ENCODE assay signal across 28 cellular contexts in genomic region chr9:93645921-93646639, GRCh38.
DNase-seq lines count a peak whose midpoint lies in the region; ATAC-seq and TF ChIP-seq lines count a peak whose summit lies in the region.
"Had no signal": no experiment of that assay in that cellular context is flagged by ENCODE, and none has a peak within 500 bp of the region (broad histone marks: within the 10 kb centered on the region; RNA-seq: fewer than 3 reads in every experiment).

No MANE protein-coding gene starts in this region.

- H3K36me3 ChIP-seq in heart left ventricle = peaks cover 4 to 91% (median 61%) of the 10 kb centered on the region in 9 donors
- peaks cover 72% of the 10 kb centered on the region for H3K36me3 ChIP-seq in left ventricle myocardium inferior
- peaks cover 12% of the 10 kb centered on the region for H3K36me3 ChIP-seq in mucosa of descending colon (ENCODE audit: low read depth)
- H3K36me3 ChIP-seq in upper lobe of right lung = peaks cover 66% of the 10 kb centered on the region

- TF ChIP-seq POLR2A in heart left ventricle (IDR thresholded peaks at IDR 0.05) = no peak

- 89 to 95% (median 93%) methylated on average over 10 to 12 of the region's 12 CpGs for WGBS in heart left ventricle, 4 donors

- H3K4me3 ChIP-seq in heart left ventricle = no peak overlapping the region
- no peak overlapping the region for H3K4me3 ChIP-seq in left ventricle myocardium inferior
- H3K4me3 ChIP-seq in mucosa of descending colon = no peak overlapping the region
- no peak overlapping the region for H3K4me3 ChIP-seq in upper lobe of right lung
- H3K4me3 ChIP-seq: adrenal gland, BLaER1, body of pancreas, gastroesophageal sphincter, psoas muscle, SK-N-MC had no signal

- no peaks in the 10 kb centered on the region for H3K27me3 ChIP-seq in heart left ventricle
- H3K27me3 ChIP-seq in left ventricle myocardium inferior (ENCODE audit: low read depth) = no peaks in the 10 kb centered on the region
- no peaks in the 10 kb centered on the region for H3K27me3 ChIP-seq in upper lobe of right lung
- H3K27me3 ChIP-seq: adrenal gland, BLaER1, body of pancreas, gastroesophageal sphincter had no signal

- H3K9me3 ChIP-seq in heart left ventricle = no peaks in the 10 kb centered on the region
- no peaks in the 10 kb centered on the region for H3K9me3 ChIP-seq in left ventricle myocardium inferior (replicated peaks)
- no peaks in the 10 kb centered on the region for H3K9me3 ChIP-seq in mucosa of descending colon
- H3K9me3 ChIP-seq in upper lobe of right lung = no peaks in the 10 kb centered on the region
- H3K9me3 ChIP-seq: adrenal gland, BLaER1, body of pancreas, gastroesophageal sphincter, psoas muscle had no signal

- intact Hi-C loops in heart left ventricle (cut with DNase I) = no loop called here
- intact Hi-C loops in left ventricle myocardium inferior (cut with micrococcal nuclease) = no loop called here
- intact Hi-C loops in mucosa of descending colon (cut with DNase I, micrococcal nuclease) = no loop called here
- intact Hi-C loops in upper lobe of right lung (cut with DNase I) = no loop called here

- no peak for TF ChIP-seq CTCF in heart left ventricle (IDR thresholded peaks at IDR 0.05)
- no peak for TF ChIP-seq CTCF in left ventricle myocardium inferior (IDR thresholded peaks at IDR 0.05; ENCODE audit: borderline replicate concordance)
- no peak for TF ChIP-seq CTCF in mucosa of descending colon (IDR thresholded peaks at IDR 0.05)
- TF ChIP-seq CTCF in upper lobe of right lung (IDR thresholded peaks at IDR 0.05) = no peak

- DNase-seq in heart left ventricle (peak in 3 of 5 donors; percentile 8 to 28 (median 12)), left ventricle myocardium inferior (no peak), mucosa of descending colon (peak in 2 of 3 donors; percentile 13 to 22), upper lobe of right lung (peak; percentile 33), hippocampal formation (lab: John Stamatoyannopoulos, UW) (no peak)
- peak; percentile 29 for DNase-seq in activated CD8-positive, alpha-beta memory T cell treated with anti-CD3 and anti-CD28 coated beads, Interleukin-2, amount 50 U/mL, for 48 hours
- no peak for DNase-seq in stimulated activated naive CD8-positive, alpha-beta T cell treated with anti-CD3 and anti-CD28 coated beads, Interleukin-15, Interleukin-2, amounts not matched to agents 100 U/mL and 50 U/mL, for 24 hours
- no peak for DNase-seq in activated CD4-positive, alpha-beta T cell treated with anti-CD3 and anti-CD28 coated beads, Interleukin-2, amount 50 U/mL, for 1 hour
- DNase-seq: activated CD8-positive, alpha-beta T cell treated with anti-CD3 and anti-CD28 coated beads, Interleukin-2, amount 10 ng/mL, durations not matched to agents 7 days and 5 days; activated naive CD4-positive, alpha-beta T cell; activated T-cell treated with anti-CD3 and anti-CD28 coated beads, Interleukin-2, amount 50 U/mL, for 48 hours; COR-L47; effector CD4-positive, alpha-beta T cell; GOT3; mesendoderm; NCI-H1048; NCI-H1694; NCI-H82; RPMI8226; trophoblast cell had no signal

- H3K27ac ChIP-seq in heart left ventricle = no peak overlapping the region
- no peak overlapping the region for H3K27ac ChIP-seq in left ventricle myocardium inferior (replicated peaks)
- no peak overlapping the region for H3K27ac ChIP-seq in upper lobe of right lung
- H3K27ac ChIP-seq: adrenal gland, BLaER1, body of pancreas, gastroesophageal sphincter, psoas muscle, SK-N-MC had no signal

- no peak for ATAC-seq in heart left ventricle
- ATAC-seq in mucosa of descending colon = no peak
- no peak for ATAC-seq in upper lobe of right lung
- ATAC-seq in stimulated activated naive CD8-positive, alpha-beta T cell treated with anti-CD3 and anti-CD28 coated beads, Interleukin-15, Interleukin-2, amounts not matched to agents 100 U/mL and 50 U/mL, for 24 hours = no peak
- ATAC-seq: activated CD8-positive, alpha-beta T cell treated with anti-CD3 and anti-CD28 coated beads, Interleukin-2, amount 10 ng/mL, durations not matched to agents 7 days and 5 days; body of pancreas; gastroesophageal sphincter; left lobe of liver; psoas muscle; stimulated activated effector memory CD8-positive, alpha-beta T cell treated with anti-CD3 and anti-CD28 coated beads, Interleukin-12 subunit alpha, Interleukin-12 subunit beta, amount 100 ng/mL, for 72 hours had no signal

- H3K4me1 ChIP-seq in heart left ventricle = peaks cover 0 to 11% (median under 1%) of the 10 kb centered on the region in 12 donors
- H3K4me1 ChIP-seq in left ventricle myocardium inferior = peaks cover 16% of the 10 kb centered on the region
- no peaks in the 10 kb centered on the region for H3K4me1 ChIP-seq in mucosa of descending colon (ENCODE audit: low read depth)
- H3K4me1 ChIP-seq in upper lobe of right lung = no peaks in the 10 kb centered on the region
- H3K4me1 ChIP-seq: BLaER1, body of pancreas had no signal

Comparison
In these comparisons a context has a peak if more than half of its experiments do, and no peak if none do; other contexts are left out.
1. DNase-seq: peak in heart left ventricle (3 of 5), activated CD8-positive, alpha-beta memory T cell treated with anti-CD3 and anti-CD28 coated beads, Interleukin-2, amount 50 U/mL, for 48 hours (single experiment), mucosa of descending colon (2 of 3) and upper lobe of right lung (single experiment); none in left ventricle myocardium inferior (single experiment), stimulated activated naive CD8-positive, alpha-beta T cell treated with anti-CD3 and anti-CD28 coated beads, Interleukin-15, Interleukin-2, amounts not matched to agents 100 U/mL and 50 U/mL, for 24 hours (single experiment), hippocampal formation (0 of 2) and activated CD4-positive, alpha-beta T cell treated with anti-CD3 and anti-CD28 coated beads, Interleukin-2, amount 50 U/mL, for 1 hour (single experiment).